In genomic region chr16:29156511-29156910, GRCh38 we compare ENCODE assay signal across 10 cellular contexts.
A peak's percentile ranks its signal among the peaks of the same experiment; 100 is the strongest.
DNase-seq lines count a peak whose midpoint lies in the region; ATAC-seq and TF ChIP-seq lines count a peak whose summit lies in the region.
"Had no signal": no experiment of that assay in that cellular context is flagged by ENCODE, and none has a peak within 500 bp of the region (broad histone marks: within the 10 kb centered on the region; RNA-seq: fewer than 3 reads in every experiment).

No MANE protein-coding gene starts in this region.

- H3K9me3 Mint-ChIP-seq in activated CD4-positive, alpha-beta T cell treated with anti-CD3 and anti-CD28 coated beads, Interleukin-2, amount 10 ng/mL, durations not matched to agents 24 days and 14 days: no peaks in the 10 kb centered on the region

- 41% methylated on average over 3 of the region's 11 CpGs for WGBS in right lobe of liver (ENCODE audit: insufficient coverage, low coverage, low lambda C conversion rate, missing lambda C conversion rate)
- 69 to 78% methylated on average over 11 of the region's 11 CpGs for WGBS in thyroid gland, 2 donors

- H3K36me3 ChIP-seq in adipocyte (ENCODE audit: control insufficient read depth, insufficient read depth, low read length, severe bottlenecking): no peaks in the 10 kb centered on the region
- no peaks in the 10 kb centered on the region for H3K36me3 ChIP-seq in right lobe of liver
- H3K36me3 ChIP-seq in thyroid gland: no peaks in the 10 kb centered on the region

- H3K9ac ChIP-seq in adipocyte (ENCODE audit: low read length): no peak overlapping the region

- TF ChIP-seq CTCF in right lobe of liver (IDR thresholded peaks at IDR 0.05) (no peak), thyroid gland (IDR thresholded peaks at IDR 0.05) (no peak)

- H3K36me3 Mint-ChIP-seq in activated CD4-positive, alpha-beta T cell treated with anti-CD3 and anti-CD28 coated beads, Interleukin-2, amount 10 ng/mL, durations not matched to agents 24 days and 14 days (ENCODE audit: low read depth): peaks cover 7% of the 10 kb centered on the region

- H3K9me3 ChIP-seq in adipocyte (ENCODE audit: control insufficient read depth, low read length) (no peaks in the 10 kb centered on the region), right lobe of liver (no peaks in the 10 kb centered on the region), thyroid gland (no peaks in the 10 kb centered on the region)

- no peak overlapping the region for H3K4me3 Mint-ChIP-seq in activated CD4-positive, alpha-beta T cell treated with anti-CD3 and anti-CD28 coated beads, Interleukin-2, amount 10 ng/mL, durations not matched to agents 24 days and 14 days

- H3K27ac Mint-ChIP-seq in activated CD4-positive, alpha-beta T cell treated with anti-CD3 and anti-CD28 coated beads, Interleukin-2, amount 10 ng/mL, durations not matched to agents 24 days and 14 days: peak overlapping the region; percentile 92

- H3K4me1 ChIP-seq in adipocyte (ENCODE audit: control insufficient read depth, insufficient read depth, low read length) (peaks cover 15% of the 10 kb centered on the region), right lobe of liver (no peaks in the 10 kb centered on the region), thyroid gland (peaks cover 0 to 18% of the 10 kb centered on the region in 2 donors)

- intact Hi-C loops in activated CD4-positive, alpha-beta T cell treated with anti-CD3 and anti-CD28 coated beads, Interleukin-2, amount 10 ng/mL, durations not matched to agents 24 days and 14 days (cut with micrococcal nuclease): no loop called here
- intact Hi-C loops in right lobe of liver (cut with DNase I): no loop called here
- intact Hi-C loops in thyroid gland (cut with DNase I): no loop called here

- no peaks in the 10 kb centered on the region for H3K27me3 ChIP-seq in adipocyte (replicated peaks; ENCODE audit: control insufficient read depth, insufficient read depth, low read length)
- no peaks in the 10 kb centered on the region for H3K27me3 ChIP-seq in right lobe of liver
- no peaks in the 10 kb centered on the region for H3K27me3 ChIP-seq in thyroid gland

- peak overlapping the region; percentile 66 to 77 (median 75) for H3K27ac ChIP-seq in right lobe of liver
- H3K27ac ChIP-seq in thyroid gland: peak overlapping the region in 2 of 3 donors; percentile 10 to 66

- TF ChIP-seq POLR2A in right lobe of liver (IDR thresholded peaks at IDR 0.05) (no peak), thyroid gland (IDR thresholded peaks at IDR 0.05) (no peak)

- H3K4me1 Mint-ChIP-seq in activated CD4-positive, alpha-beta T cell treated with anti-CD3 and anti-CD28 coated beads, Interleukin-2, amount 10 ng/mL, durations not matched to agents 24 days and 14 days: peaks cover 16% of the 10 kb centered on the region

- peak overlapping the region; percentile 12 for H3K4me3 ChIP-seq in adipocyte (ENCODE audit: low read length)
- no peak overlapping the region for H3K4me3 ChIP-seq in right lobe of liver
- no peak overlapping the region for H3K4me3 ChIP-seq in thyroid gland (replicated peaks in 1 of 3)

- no peaks in the 10 kb centered on the region for H3K27me3 Mint-ChIP-seq in activated CD4-positive, alpha-beta T cell treated with anti-CD3 and anti-CD28 coated beads, Interleukin-2, amount 10 ng/mL, durations not matched to agents 24 days and 14 days

- ATAC-seq in right lobe of liver (peak in 2 of 4 donors; percentile 6 to 20), HG03469 (IDR thresholded peaks at IDR 0.05; ENCODE audit: unreplicated experiment) (no peak)

- DNase-seq in activated CD4-positive, alpha-beta T cell treated with anti-CD3 and anti-CD28 coated beads, Interleukin-2, amount 10 ng/mL, durations not matched to agents 24 days and 14 days: no peak
- no peak for DNase-seq in activated CD4-positive, alpha-beta T cell treated with anti-CD3 and anti-CD28 coated beads for 48 hours
- DNase-seq in adipocyte (ENCODE audit: low read depth) (no peak), right lobe of liver (no peak), thyroid gland (no peak), NOMO-1 treated with DMSO at 0.1 percent for 48 hours (lab: John Stamatoyannopoulos, UW; ENCODE audit: unreplicated experiment) (no peak)
- DNase-seq in stimulated activated CD4-positive, alpha-beta T cell treated with anti-CD3 and anti-CD28 coated beads, Interleukin-15, amount 100 ng/mL, for 24 hours: no peak
- DNase-seq: cortex of kidney, NCI-H1417 had no signal
